Comparison of ENCODE assay signal across 8 cellular contexts in genomic region chr3:119676020-119676419, GRCh38. TPM values are rescaled to one million over a fixed set of nuclear protein-coding genes. Genes with fewer than 3 reads are reported as not detected.
A peak's percentile ranks its signal among the peaks of the same experiment; 100 is the strongest.
DNase-seq lines count a peak whose midpoint lies in the region; ATAC-seq, FAIRE-seq and TF ChIP-seq lines count a peak whose summit lies in the region.

No MANE protein-coding gene starts in this region.

- no peak for TF ChIP-seq CTCF in D721Med (IDR thresholded peaks at IDR 0.05; ENCODE audit: insufficient read depth, missing control alignments)
- TF ChIP-seq CTCF in OCI-LY3 (IDR thresholded peaks at IDR 0.05; ENCODE audit: low read depth, low read length), result no peak
- TF ChIP-seq CTCF in parathyroid adenoma (IDR thresholded peaks at IDR 0.05), result no peak

- peak; percentile 90 for FAIRE-seq in D721Med (lab: Jason Lieb, UNC)

- peaks cover 44% of the 10 kb centered on the region for H3K36me3 ChIP-seq in OCI-LY3 (replicated peaks; ENCODE audit: low read depth, low read length)
- H3K36me3 ChIP-seq in parathyroid adenoma (ENCODE audit: control insufficient read depth, insufficient read depth, low read length), result no peaks in the 10 kb centered on the region

- ATAC-seq in HG03045 (IDR thresholded peaks at IDR 0.05; ENCODE audit: unreplicated experiment) (no peak), HG02759 (IDR thresholded peaks at IDR 0.05; ENCODE audit: unreplicated experiment) (no peak)

- peak overlapping the region; percentile 97 for H3K4me3 ChIP-seq in OCI-LY3 (ENCODE audit: low read length)
- peak overlapping the region; percentile 69 for H3K4me3 ChIP-seq in parathyroid adenoma (ENCODE audit: low read depth, low read length)

- H2AFZ ChIP-seq in OCI-LY3 (ENCODE audit: low read depth, low read length), result no peak overlapping the region
- no peak overlapping the region for H2AFZ ChIP-seq in parathyroid adenoma

- DNase-seq in D721Med (ENCODE audit: insufficient read length, low spot score) (no peak), epithelial cell of prostate (ENCODE audit: low read depth, low spot score) (no peak), H4 (ENCODE audit: low spot score) (no peak), occipital lobe (lab: John Stamatoyannopoulos, UW) (no peak)

- H3K27ac ChIP-seq in OCI-LY3 (ENCODE audit: low read length), result peak overlapping the region; percentile 92
- peak overlapping the region; percentile 83 for H3K27ac ChIP-seq in epithelial cell of prostate
- peak overlapping the region; percentile 75 for H3K27ac ChIP-seq in parathyroid adenoma

- H3K79me2 ChIP-seq in OCI-LY3 (ENCODE audit: low read length) (peaks cover 46% of the 10 kb centered on the region), parathyroid adenoma (peaks cover 5% of the 10 kb centered on the region)

- H4K20me1 ChIP-seq in OCI-LY3 (ENCODE audit: insufficient read depth, low read length), result no peaks in the 10 kb centered on the region

- H3K4me2 ChIP-seq in OCI-LY3 (ENCODE audit: low read length) (peak overlapping the region; percentile 91), parathyroid adenoma (ENCODE audit: low read length) (peak overlapping the region; percentile 69)

- H3K9me3 ChIP-seq in OCI-LY3 (ENCODE audit: insufficient read depth, low read length) (no peaks in the 10 kb centered on the region), parathyroid adenoma (ENCODE audit: control insufficient read depth, low read length) (no peaks in the 10 kb centered on the region)

- H3K27me3 ChIP-seq in OCI-LY3 (ENCODE audit: low read depth, low read length) (no peaks in the 10 kb centered on the region), parathyroid adenoma (ENCODE audit: control insufficient read depth, insufficient read depth, low read length) (no peaks in the 10 kb centered on the region)

- peaks cover 21% of the 10 kb centered on the region for H3K4me1 ChIP-seq in OCI-LY3 (ENCODE audit: low read length)
- H3K4me1 ChIP-seq in parathyroid adenoma, result peaks cover 29% of the 10 kb centered on the region

- peak overlapping the region; percentile 96 for H3K9ac ChIP-seq in OCI-LY3 (ENCODE audit: low read length)
- H3K9ac ChIP-seq in parathyroid adenoma, result peak overlapping the region; percentile 32

RNA-seq across cellular contexts. Expression of gene COX17, which starts 1.2 kb away (rescaled TPM):
- total RNA-seq in H4 (2014; rRNA removed; shearing (Covaris generic)), result 90.9 and 100 TPM in 2 replicates
- 16.8 TPM for total RNA-seq in occipital lobe

RNA-seq across cellular contexts. Expression of gene POPDC2, which starts 15.6 kb away (rescaled TPM):
- total RNA-seq in H4 (2014; rRNA removed; shearing (Covaris generic)), result 0.06 and 0.54 TPM in 2 replicates
- 0.94 TPM for total RNA-seq in occipital lobe

RNA-seq across cellular contexts. Expression of gene CFAP91, which starts 26.8 kb away (rescaled TPM):
- 0.17 TPM in 1 of 2 replicates, not detected in the other for total RNA-seq in H4 (2014; rRNA removed; shearing (Covaris generic))
- total RNA-seq in occipital lobe, result 6.4 TPM
